Comparison of ENCODE assay signal across 28 cellular contexts in the genomic region with DNA sequence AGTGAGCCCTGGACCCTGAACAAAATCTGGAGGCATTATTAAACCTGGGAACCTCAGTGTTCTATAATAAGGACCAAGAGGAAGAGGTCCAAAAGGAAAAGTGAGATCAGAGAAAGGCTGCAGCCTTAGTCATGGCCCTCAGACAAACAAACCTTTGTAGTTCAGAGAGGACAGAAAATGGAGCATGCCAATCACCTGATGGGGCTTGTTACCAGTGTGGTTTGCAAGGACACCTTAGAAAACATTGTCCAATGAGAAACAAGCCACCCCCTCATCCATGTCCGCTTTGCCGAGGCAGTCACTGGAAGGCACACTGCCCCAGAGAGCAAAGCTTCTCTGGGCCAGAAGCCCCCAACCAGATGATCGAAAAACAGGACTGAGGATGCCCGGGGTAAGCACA.
DNase-seq lines count a peak whose midpoint lies in the region; ATAC-seq, FAIRE-seq and TF ChIP-seq lines count a peak whose summit lies in the region.
"Had no signal": no experiment of that assay in that cellular context is flagged by ENCODE, and none has a peak within 500 bp of the region (broad histone marks: within the 10 kb centered on the region; RNA-seq: fewer than 3 reads in every experiment).

No MANE protein-coding gene starts in this region.

- H3K4me1 ChIP-seq in HepG2 (ENCODE audit: insufficient read depth, low read length) (no peaks in the 10 kb centered on the region), right lobe of liver (no peaks in the 10 kb centered on the region), smooth muscle cell (ENCODE audit: low read depth) (no peaks in the 10 kb centered on the region)
- H3K4me1 ChIP-seq: A549; BLaER1 treated with 17β-estradiol and CSF1 and Interleukin-3, amounts not matched to agents 10 nM and 100 nM had no signal

- no peak for FAIRE-seq in HepG2 (lab: Jason Lieb, UNC)
- FAIRE-seq: A549, D721Med, GM12878, GM19239, H1 had no signal

- POLR2A ChIA-PET in HepG2 (lab: Yijun Ruan, JAX) = no interaction called here

- H2AFZ ChIP-seq in HepG2 (ENCODE audit: low read length) (no peak overlapping the region), smooth muscle cell (ENCODE audit: low read depth) (no peak overlapping the region)
- H2AFZ ChIP-seq: GM23248 had no signal

- H3K9me3 Mint-ChIP-seq in activated T-helper 2 cell treated with anti-CD3 and anti-CD28 coated beads, Interferon-gamma antibody, Interleukin-2, Interleukin-4, amounts not matched to agents 10 μg/mL and 5 μg/mL and 100 μg/mL, durations not matched to agents 14 hours and 24 hours and 36 hours = peaks cover 37% of the 10 kb centered on the region

- DNase-seq in HepG2 (ENCODE audit: low spot score) (peak; percentile 37), right lobe of liver (no peak), SK-MEL-5 (ENCODE audit: low read depth, low spot score) (peak; percentile 22), kidney tubule cell (ENCODE audit: low spot score) (peak; percentile 23), smooth muscle cell (lab: John Stamatoyannopoulos, UW; ENCODE audit: unreplicated experiment) (no peak), SHP77 treated with DMSO at 0.1 percent for 48 hours (lab: John Stamatoyannopoulos, UW) (no peak)
- DNase-seq in activated T-helper 2 cell treated with anti-CD3 and anti-CD28 coated beads, Interferon-gamma antibody, Interleukin-2, Interleukin-4, amounts not matched to agents 10 μg/mL and 5 μg/mL and 100 μg/mL, durations not matched to agents 14 hours and 24 hours and 36 hours (ENCODE audit: low spot score) = no peak
- DNase-seq in activated CD8-positive, alpha-beta memory T cell treated with anti-CD3 and anti-CD28 coated beads for 24 hours = no peak
- DNase-seq: 8988T; ACHN; AML-193; BE2C; CD4-positive, alpha-beta T cell; CD8-positive, alpha-beta memory T cell; DMS 273 treated with DMSO at 0.1 percent for 48 hours; DMS79; EL; GDM1; GM23248; H7; HCEC 1CT had no signal

- no peaks in the 10 kb centered on the region for H3K27me3 ChIP-seq in HepG2 (ENCODE audit: control insufficient read depth in 1 of 2, insufficient read depth in 2 of 2, low read length in 2 of 2)
- H3K27me3 ChIP-seq in right lobe of liver = no peaks in the 10 kb centered on the region
- no peaks in the 10 kb centered on the region for H3K27me3 ChIP-seq in smooth muscle cell (ENCODE audit: low read depth)
- H3K27me3 ChIP-seq: BE2C; BLaER1 treated with 17β-estradiol and CSF1 and Interleukin-3, amounts not matched to agents 10 nM and 100 nM had no signal

- no peaks in the 10 kb centered on the region for H3K36me3 Mint-ChIP-seq in activated T-helper 2 cell treated with anti-CD3 and anti-CD28 coated beads, Interferon-gamma antibody, Interleukin-2, Interleukin-4, amounts not matched to agents 10 μg/mL and 5 μg/mL and 100 μg/mL, durations not matched to agents 14 hours and 24 hours and 36 hours (ENCODE audit: low read depth)
- H3K36me3 Mint-ChIP-seq: CD14-positive monocyte; CD8-positive, alpha-beta memory T cell had no signal

- H3K27ac Mint-ChIP-seq in activated T-helper 2 cell treated with anti-CD3 and anti-CD28 coated beads, Interferon-gamma antibody, Interleukin-2, Interleukin-4, amounts not matched to agents 10 μg/mL and 5 μg/mL and 100 μg/mL, durations not matched to agents 14 hours and 24 hours and 36 hours = no peak overlapping the region
- H3K27ac Mint-ChIP-seq: CD14-positive monocyte; CD4-positive, alpha-beta T cell; CD8-positive, alpha-beta memory T cell had no signal

- CTCF ChIA-PET in HepG2 (lab: Yijun Ruan, JAX; ENCODE audit: low intra/inter-chr PET ratio, low total read pairs) = no interaction called here

- H3K4me3 ChIP-seq in HepG2 (replicated peaks in 1 of 3; ENCODE audit: insufficient read depth in 1 of 3, low read depth in 2 of 3, low read length in 3 of 3) = no peak overlapping the region
- no peak overlapping the region for H3K4me3 ChIP-seq in right lobe of liver
- H3K4me3 ChIP-seq in smooth muscle cell = no peak overlapping the region
- H3K4me3 ChIP-seq: A549; BLaER1 treated with 17β-estradiol and CSF1 and Interleukin-3, amounts not matched to agents 10 nM and 100 nM; GM12878; GM23248 had no signal

- H3K79me2 ChIP-seq in HepG2 (ENCODE audit: insufficient read depth, low read length) (no peaks in the 10 kb centered on the region), smooth muscle cell (ENCODE audit: low read depth) (no peaks in the 10 kb centered on the region)

- 0% methylated on average over 3 of the region's 4 CpGs for WGBS in HepG2 (ENCODE audit: low lambda C conversion rate)
- WGBS in right lobe of liver (ENCODE audit: insufficient coverage, low coverage, low lambda C conversion rate, missing lambda C conversion rate) = 100% methylated on average over 1 of the region's 4 CpGs
- WGBS in smooth muscle cell (ENCODE audit: low lambda C conversion rate) = 88% methylated on average over 4 of the region's 4 CpGs

- H3K27me3 Mint-ChIP-seq in activated T-helper 2 cell treated with anti-CD3 and anti-CD28 coated beads, Interferon-gamma antibody, Interleukin-2, Interleukin-4, amounts not matched to agents 10 μg/mL and 5 μg/mL and 100 μg/mL, durations not matched to agents 14 hours and 24 hours and 36 hours (ENCODE audit: low read depth) = no peaks in the 10 kb centered on the region
- H3K27me3 Mint-ChIP-seq: CD4-positive, alpha-beta T cell; CD8-positive, alpha-beta memory T cell had no signal

- intact Hi-C loops in HepG2 (cut with micrococcal nuclease; ENCODE audit: unreplicated experiment) = no loop called here
- intact Hi-C loops in right lobe of liver (cut with DNase I) = no loop called here
- intact Hi-C loops in activated T-helper 2 cell treated with anti-CD3 and anti-CD28 coated beads, Interferon-gamma antibody, Interleukin-2, Interleukin-4, amounts not matched to agents 10 μg/mL and 5 μg/mL and 100 μg/mL, durations not matched to agents 14 hours and 24 hours and 36 hours (cut with micrococcal nuclease) = no loop called here

- no peak for TF ChIP-seq RAD21 in HepG2 (CRISPR knock-in tag; IDR thresholded peaks at IDR 0.05)

- BruUV-seq in HepG2 (replicated peaks; lab: Mats Ljungman, UMichigan) = no TSS peak

- no peaks in the 10 kb centered on the region for H4K20me1 ChIP-seq in HepG2 (ENCODE audit: insufficient read depth, low read length)
- H4K20me1 ChIP-seq in smooth muscle cell (ENCODE audit: low read depth) = no peaks in the 10 kb centered on the region
- H4K20me1 ChIP-seq: BLaER1 treated with 17β-estradiol and CSF1 and Interleukin-3, amounts not matched to agents 10 nM and 100 nM had no signal

- H3F3A ChIP-seq in smooth muscle cell (ENCODE audit: low read depth) = no peaks in the 10 kb centered on the region

- TF ChIP-seq CTCF in HepG2 (CRISPR knock-in tag; IDR thresholded peaks at IDR 0.05) = no peak
- no peak for TF ChIP-seq CTCF in right lobe of liver (IDR thresholded peaks at IDR 0.05)
- no peak for TF ChIP-seq CTCF in smooth muscle cell (IDR thresholded peaks at IDR 0.05; ENCODE audit: borderline replicate concordance, insufficient read depth, poor library complexity, severe bottlenecking)

- H3K4me2 ChIP-seq in HepG2 (ENCODE audit: low read depth, low read length) (peak overlapping the region; percentile 12; the same call in 1 of the 2 replicates), smooth muscle cell (no peak overlapping the region)
- H3K4me2 ChIP-seq: A549; BLaER1 treated with 17β-estradiol and CSF1 and Interleukin-3, amounts not matched to agents 10 nM and 100 nM had no signal

- no peak overlapping the region for H3K4me3 Mint-ChIP-seq in activated T-helper 2 cell treated with anti-CD3 and anti-CD28 coated beads, Interferon-gamma antibody, Interleukin-2, Interleukin-4, amounts not matched to agents 10 μg/mL and 5 μg/mL and 100 μg/mL, durations not matched to agents 14 hours and 24 hours and 36 hours (ENCODE audit: low read depth)
- H3K4me3 Mint-ChIP-seq: CD14-positive monocyte; CD4-positive, alpha-beta T cell; CD8-positive, alpha-beta memory T cell had no signal

- H3K9me3 ChIP-seq in HepG2 (ENCODE audit: low read length) (peaks cover 3% of the 10 kb centered on the region; the same call in 1 of the 2 replicates), right lobe of liver (peaks cover 0 to 4% (median 0%) of the 10 kb centered on the region in 4 donors), smooth muscle cell (replicated peaks; ENCODE audit: low read depth) (no peaks in the 10 kb centered on the region)
- H3K9me3 ChIP-seq: A549, BE2C had no signal

- no peak for TF ChIP-seq EP300 in HepG2 (IDR thresholded peaks at IDR 0.05; ENCODE audit: low read depth in 2 of 2, low read length in 2 of 2)
- TF ChIP-seq EP300 in HepG2 (CRISPR knock-in tag; IDR thresholded peaks at IDR 0.05; ENCODE audit: borderline replicate concordance) = no peak

- TF ChIP-seq POLR2A in HepG2 (IDR thresholded peaks at IDR 0.05; ENCODE audit: insufficient read depth in 1 of 2, low read depth in 2 of 2, low read length in 2 of 2) (no peak), right lobe of liver (IDR thresholded peaks at IDR 0.05) (no peak)

- H3K27ac ChIP-seq in HepG2 (ENCODE audit: extremely low read length, insufficient read depth, low read length) = no peak overlapping the region
- no peak overlapping the region for H3K27ac ChIP-seq in right lobe of liver
- peak overlapping the region; percentile 38 for H3K27ac ChIP-seq in smooth muscle cell (ENCODE audit: low read depth)
- H3K27ac ChIP-seq: A549; BLaER1 treated with 17β-estradiol and CSF1 and Interleukin-3, amounts not matched to agents 10 nM and 100 nM; GM23248 had no signal

- H3K9ac ChIP-seq in HepG2 (ENCODE audit: insufficient read depth, low read depth, low read length) (no peak overlapping the region), smooth muscle cell (ENCODE audit: low read depth) (no peak overlapping the region)
- H3K9ac ChIP-seq: BLaER1 treated with 17β-estradiol and CSF1 and Interleukin-3, amounts not matched to agents 10 nM and 100 nM; GM23248 had no signal

- in situ Hi-C loops in HepG2 (cut with HindIII; ENCODE audit: extremely low pct_ligation_motif_present, low pct_unique_long_range_greater_than_20kb) = no loop called here
- in situ Hi-C loops in SK-MEL-5 (cut with HindIII; ENCODE audit: low pct_unique_long_range_greater_than_20kb, low sequenced_read_pairs) = no loop called here

- ATAC-seq in HepG2 = no peak
- ATAC-seq in right lobe of liver = no peak
- ATAC-seq: A549, GM12878 had no signal

- no peaks in the 10 kb centered on the region for H3K4me1 Mint-ChIP-seq in activated T-helper 2 cell treated with anti-CD3 and anti-CD28 coated beads, Interferon-gamma antibody, Interleukin-2, Interleukin-4, amounts not matched to agents 10 μg/mL and 5 μg/mL and 100 μg/mL, durations not matched to agents 14 hours and 24 hours and 36 hours (ENCODE audit: low read depth)
- H3K4me1 Mint-ChIP-seq: CD14-positive monocyte; CD8-positive, alpha-beta memory T cell had no signal

- no peaks in the 10 kb centered on the region for H3K36me3 ChIP-seq in HepG2 (replicated peaks in 1 of 2; ENCODE audit: control insufficient read depth in 1 of 2, insufficient read depth in 2 of 2, low read length in 2 of 2)
- no peaks in the 10 kb centered on the region for H3K36me3 ChIP-seq in right lobe of liver
- H3K36me3 ChIP-seq in smooth muscle cell (ENCODE audit: low read depth) = no peaks in the 10 kb centered on the region
- H3K36me3 ChIP-seq: BE2C; BLaER1 treated with 17β-estradiol and CSF1 and Interleukin-3, amounts not matched to agents 10 nM and 100 nM had no signal

TF ChIP-seq in HepG2, 621 proteins besides CTCF, POLR2A, EP300 and RAD21 (continues in another document):
- TF ChIP-seq TCF7 (IDR thresholded peaks at IDR 0.05; ENCODE audit: low read depth) (0 out of 2 replicates have a peak, but pooled peaks have one; percentile 8), ZFP82 (CRISPR knock-in tag; IDR thresholded peaks at IDR 0.05; ENCODE audit: borderline replicate concordance) (no peak)

Comparison
In these comparisons a context has a peak if more than half of its experiments do, and no peak if none do; other contexts are left out.
1. DNase-seq: peak in HepG2 (single experiment), SK-MEL-5 (single experiment) and kidney tubule cell (single experiment); none in right lobe of liver (0 of 3), smooth muscle cell (single experiment), activated T-helper 2 cell treated with anti-CD3 and anti-CD28 coated beads, Interferon-gamma antibody, Interleukin-2, Interleukin-4, amounts not matched to agents 10 μg/mL and 5 μg/mL and 100 μg/mL, durations not matched to agents 14 hours and 24 hours and 36 hours (single experiment), SHP77 treated with DMSO at 0.1 percent for 48 hours (single experiment) and activated CD8-positive, alpha-beta memory T cell treated with anti-CD3 and anti-CD28 coated beads for 24 hours (single experiment).